8 cellular contexts compared by ENCODE assay signal in genomic region chr17:67365762-67366192, GRCh38. TPM values are rescaled to one million over a fixed set of nuclear protein-coding genes. Genes with fewer than 3 reads are reported as not detected.
DNase-seq lines count a peak whose midpoint lies in the region; ATAC-seq and TF ChIP-seq lines count a peak whose summit lies in the region.

No MANE protein-coding gene starts in this region.

- DNase-seq in activated CD4-positive, CD25-positive, alpha-beta regulatory T cell (lab: John Stamatoyannopoulos, UW) = no peak
- no peak for DNase-seq in WTC11 (ENCODE audit: low spot score)
- DNase-seq in fibroblast of peridontal ligament (ENCODE audit: extremely low read depth) = peak; percentile 74
- no peak for DNase-seq in osteocyte (ENCODE audit: extremely low spot score, unreplicated experiment)
- no peak for DNase-seq in NCI-H1105 (lab: John Stamatoyannopoulos, UW)

- H3K27me3 Mint-ChIP-seq in WTC11 (ENCODE audit: low read depth) = no peaks in the 10 kb centered on the region
- no peaks in the 10 kb centered on the region for H3K27me3 Mint-ChIP-seq in osteocyte (ENCODE audit: unreplicated experiment)

- no peak for TF ChIP-seq CTCF in WTC11 (IDR thresholded peaks at IDR 0.05)
- no peak for TF ChIP-seq CTCF in osteocyte (IDR thresholded peaks at IDR 0.05)

- CTCF ChIA-PET in WTC11 (lab: Charles Lee) = interaction anchor here (0.8 to 2.3 kb wide), 3 partner anchors 9 to 353 kb away, joined by 3 to 6 read pairs (median 3); no protein-coding TSS in a partner anchor

- peak overlapping the region; percentile 96 for H3K4me3 Mint-ChIP-seq in WTC11
- peak overlapping the region; percentile 92 for H3K4me3 Mint-ChIP-seq in osteocyte (ENCODE audit: unreplicated experiment)

- no peaks in the 10 kb centered on the region for H3K9me3 Mint-ChIP-seq in WTC11
- H3K9me3 Mint-ChIP-seq in osteocyte (ENCODE audit: unreplicated experiment) = no peaks in the 10 kb centered on the region

- peak overlapping the region; percentile 97 for H3K27ac Mint-ChIP-seq in WTC11
- peak overlapping the region; percentile 93 for H3K27ac Mint-ChIP-seq in osteocyte (ENCODE audit: unreplicated experiment)

- POLR2A ChIA-PET in WTC11 (lab: Charles Lee) = interaction anchor here (0.8 kb wide), 1 partner anchor 13 kb away, joined by 4 read pairs; no protein-coding TSS in a partner anchor

- ATAC-seq in activated CD4-positive, CD25-positive, alpha-beta regulatory T cell treated with anti-CD3 and anti-CD28 coated beads, Interleukin-2, amount 50 U/mL, for 24 hours = peak; percentile 53 to 62
- ATAC-seq in HG03354 (IDR thresholded peaks at IDR 0.05; ENCODE audit: poor library complexity, severe bottlenecking, unreplicated experiment) (peak; percentile 14), WTC11 (no peak), HG03432 (IDR thresholded peaks at IDR 0.05; ENCODE audit: unreplicated experiment) (no peak)

- H3K4me1 Mint-ChIP-seq in WTC11 = peaks cover 22% of the 10 kb centered on the region
- H3K4me1 Mint-ChIP-seq in osteocyte (ENCODE audit: unreplicated experiment) = peaks cover 39% of the 10 kb centered on the region

- H3K36me3 Mint-ChIP-seq in WTC11 (peaks cover 16% of the 10 kb centered on the region), osteocyte (ENCODE audit: unreplicated experiment) (peaks cover 9% of the 10 kb centered on the region)

TF ChIP-seq in WTC11, 78 proteins besides CTCF, POLR2A, EP300 and RAD21:
- TF ChIP-seq AR (CRISPR knock-in tag; IDR thresholded peaks at IDR 0.05) (no peak), PREB (CRISPR knock-in tag; IDR thresholded peaks at IDR 0.05; ENCODE audit: borderline replicate concordance) (0 out of 2 replicates have a peak, but pooled peaks have one; percentile 2)

RNA-seq across cellular contexts. Expression of gene PSMD12, which starts 0.6 kb away (rescaled TPM):
- total RNA-seq in WTC11 (2021) (58.9 to 66.9 TPM (median 59.0 TPM) in 3 replicates), osteocyte (36.4 and 39.1 TPM in 2 replicates)

RNA-seq across cellular contexts. Expression of gene PITPNC1, which starts 11.3 kb away (rescaled TPM):
- total RNA-seq in WTC11 (2021) = 36.9 to 42.0 TPM (median 39.8 TPM) in 3 replicates
- 17.9 and 18.0 TPM in 2 replicates for total RNA-seq in osteocyte

Comparison
In these comparisons a context has a peak if more than half of its experiments do, and no peak if none do; other contexts are left out.
1. ATAC-seq: peak in activated CD4-positive, CD25-positive, alpha-beta regulatory T cell treated with anti-CD3 and anti-CD28 coated beads, Interleukin-2, amount 50 U/mL, for 24 hours (2 of 2) and HG03354 (single experiment); none in WTC11 (single experiment) and HG03432 (single experiment).